Comparison of ENCODE assay signal across 26 cellular contexts in the genomic region with DNA sequence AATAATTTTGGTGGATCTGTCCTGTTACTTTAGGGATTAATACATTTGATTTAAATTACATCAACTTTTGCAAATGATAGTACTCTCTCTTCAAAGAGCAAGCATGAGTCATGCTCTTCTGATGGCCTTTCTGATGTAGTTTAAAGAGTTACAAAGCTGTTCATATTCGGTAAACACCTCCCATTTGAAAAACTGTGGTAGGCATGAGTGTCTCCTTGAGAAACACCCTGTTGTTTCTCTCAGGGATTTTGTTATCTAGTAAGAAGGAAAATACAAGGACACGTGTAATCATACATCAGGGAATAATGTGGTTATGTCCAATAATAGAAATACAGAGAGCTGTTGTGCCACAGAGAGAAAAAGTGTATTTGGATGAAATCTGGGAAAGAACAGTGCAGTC. TPM values are rescaled to one million over a fixed set of nuclear protein-coding genes. Genes with fewer than 3 reads are reported as not detected.
A peak's percentile ranks its signal among the peaks of the same experiment; 100 is the strongest.
DNase-seq lines count a peak whose midpoint lies in the region; ATAC-seq, FAIRE-seq and TF ChIP-seq lines count a peak whose summit lies in the region.
"Had no signal": no experiment of that assay in that cellular context is flagged by ENCODE, and none has a peak within 500 bp of the region (broad histone marks: within the 10 kb centered on the region; RNA-seq: fewer than 3 reads in every experiment).

No MANE protein-coding gene starts in this region.

- no peak for ATAC-seq in RWPE2 (ENCODE audit: low read depth)
- no peak for ATAC-seq in activated naive CD4-positive, alpha-beta T cell treated with anti-CD3 and anti-CD28 coated beads, Interleukin-2, amount 50 U/mL, for 72 hours
- no peak for ATAC-seq in HG02571 (IDR thresholded peaks at IDR 0.05; ENCODE audit: unreplicated experiment)
- ATAC-seq: activated CD8-positive, alpha-beta memory T cell treated with anti-CD3 and anti-CD28 coated beads, Interleukin-2, amount 10 ng/mL, durations not matched to agents 7 days and 5 days; right cardiac atrium; stimulated activated naive CD8-positive, alpha-beta T cell treated with anti-CD3 and anti-CD28 coated beads, Interleukin-15, amount 100 ng/mL, for 72 hours had no signal

- H3K9me3 ChIP-seq in RWPE2 (ENCODE audit: severe bottlenecking) (no peaks in the 10 kb centered on the region), smooth muscle cell (replicated peaks; ENCODE audit: low read depth) (no peaks in the 10 kb centered on the region)
- H3K9me3 ChIP-seq: BE2C, SJCRH30, tibial artery had no signal

- H3K4me1 ChIP-seq in RWPE2 (ENCODE audit: insufficient read depth, poor library complexity, severe bottlenecking) (peaks cover 45% of the 10 kb centered on the region), smooth muscle cell (ENCODE audit: low read depth) (peaks cover 12% of the 10 kb centered on the region)
- H3K4me1 ChIP-seq: BE2C, SJCRH30, tibial artery had no signal

- peaks cover 0 to 3% of the 10 kb centered on the region in 2 donors for H3K9me3 Mint-ChIP-seq in activated naive CD4-positive, alpha-beta T cell treated with anti-CD3 and anti-CD28 coated beads, Interleukin-2, amount 50 U/mL, for 72 hours
- H3K9me3 Mint-ChIP-seq: activated CD4-positive, alpha-beta T cell treated with anti-CD3 and anti-CD28 coated beads, Interleukin-2, amount 10 ng/mL, durations not matched to agents 7 days and 5 days; activated naive CD4-positive, alpha-beta T cell treated with anti-CD3 and anti-CD28 coated beads, Interleukin-2, amount 50 U/mL, for 24 hours; stimulated activated naive CD8-positive, alpha-beta T cell treated with anti-CD3 and anti-CD28 coated beads, Interleukin-15, amount 100 ng/mL, for 72 hours; T-helper 2 cell treated with Interferon-gamma antibody and Interleukin-4, amounts not matched to agents 5 μg/mL and 100 μg/mL, for 36 hours had no signal

- peak; percentile 48 for FAIRE-seq in H54 (lab: Jason Lieb, UNC)

- 20% methylated on average over 2 of the region's 2 CpGs for WGBS in smooth muscle cell (ENCODE audit: low lambda C conversion rate)

- in situ Hi-C loops in G401 (cut with HindIII; ENCODE audit: low sequenced_read_pairs) = no loop called here

- H3K27ac Mint-ChIP-seq in activated naive CD4-positive, alpha-beta T cell treated with anti-CD3 and anti-CD28 coated beads, Interleukin-2, amount 50 U/mL, for 72 hours = no peak overlapping the region
- H3K27ac Mint-ChIP-seq: activated CD4-positive, alpha-beta T cell treated with anti-CD3 and anti-CD28 coated beads, Interleukin-2, amount 10 ng/mL, durations not matched to agents 7 days and 5 days; activated CD8-positive, alpha-beta memory T cell treated with anti-CD3 and anti-CD28 coated beads, Interleukin-2, amount 10 ng/mL, durations not matched to agents 7 days and 5 days; activated naive CD4-positive, alpha-beta T cell treated with anti-CD3 and anti-CD28 coated beads, Interleukin-2, amount 50 U/mL, for 24 hours; naive B cell; stimulated activated naive CD8-positive, alpha-beta T cell treated with anti-CD3 and anti-CD28 coated beads, Interleukin-15, amount 100 ng/mL, for 72 hours; T-helper 2 cell treated with Interferon-gamma antibody and Interleukin-4, amounts not matched to agents 5 μg/mL and 100 μg/mL, for 36 hours had no signal

- no peaks in the 10 kb centered on the region for H3K36me3 Mint-ChIP-seq in activated naive CD4-positive, alpha-beta T cell treated with anti-CD3 and anti-CD28 coated beads, Interleukin-2, amount 50 U/mL, for 72 hours
- H3K36me3 Mint-ChIP-seq: activated CD8-positive, alpha-beta memory T cell treated with anti-CD3 and anti-CD28 coated beads, Interleukin-2, amount 10 ng/mL, durations not matched to agents 7 days and 5 days; activated naive CD4-positive, alpha-beta T cell treated with anti-CD3 and anti-CD28 coated beads, Interleukin-2, amount 50 U/mL, for 24 hours; naive B cell had no signal

- TF ChIP-seq CTCF in RWPE2 (IDR thresholded peaks at IDR 0.05; ENCODE audit: poor library complexity, severe bottlenecking) = no peak
- TF ChIP-seq CTCF in smooth muscle cell (IDR thresholded peaks at IDR 0.05; ENCODE audit: borderline replicate concordance, insufficient read depth, poor library complexity, severe bottlenecking) = no peak

- peak overlapping the region; percentile 89 for H3K27ac ChIP-seq in RWPE2 (ENCODE audit: poor library complexity, severe bottlenecking)
- H3K27ac ChIP-seq in epithelial cell of prostate = peak overlapping the region; percentile 93
- H3K27ac ChIP-seq in smooth muscle cell (ENCODE audit: low read depth) = peak overlapping the region; percentile 98
- H3K27ac ChIP-seq: SJCRH30, tibial artery, WERI-Rb-1 had no signal

- no peak for TF ChIP-seq POLR2A in H54 (IDR thresholded peaks at IDR 0.05; ENCODE audit: low read depth, low read length)

- no peaks in the 10 kb centered on the region for H3K27me3 ChIP-seq in RWPE2 (ENCODE audit: insufficient read depth, poor library complexity, severe bottlenecking)
- no peaks in the 10 kb centered on the region for H3K27me3 ChIP-seq in smooth muscle cell (ENCODE audit: low read depth)
- H3K27me3 ChIP-seq: BE2C, SJCRH30, tibial artery had no signal

- H3K4me2 ChIP-seq in smooth muscle cell = no peak overlapping the region
- H3K4me2 ChIP-seq: PC-9 had no signal

- no peak overlapping the region for H3K9ac ChIP-seq in smooth muscle cell (ENCODE audit: low read depth)

- H3K79me2 ChIP-seq in smooth muscle cell (ENCODE audit: low read depth) = no peaks in the 10 kb centered on the region

- H3K4me3 ChIP-seq in RWPE2 (ENCODE audit: severe bottlenecking) (no peak overlapping the region), smooth muscle cell (no peak overlapping the region)
- H3K4me3 ChIP-seq: PC-9, SJCRH30, tibial artery had no signal

- DNase-seq in H54 (ENCODE audit: insufficient read length, low spot score) (no peak), RWPE2 (ENCODE audit: low spot score) (no peak), epithelial cell of prostate (ENCODE audit: low read depth, low spot score) (no peak), smooth muscle cell (lab: John Stamatoyannopoulos, UW; ENCODE audit: unreplicated experiment) (no peak), G401 (ENCODE audit: low spot score) (no peak)
- DNase-seq in activated naive CD4-positive, alpha-beta T cell treated with anti-CD3 and anti-CD28 coated beads, Interleukin-2, amount 50 U/mL, for 72 hours (ENCODE audit: low spot score in 2 of 2) = no peak
- DNase-seq: activated CD4-positive, alpha-beta T cell treated with anti-CD3 and anti-CD28 coated beads, Interleukin-2, amount 10 ng/mL, durations not matched to agents 7 days and 5 days; activated CD8-positive, alpha-beta memory T cell treated with anti-CD3 and anti-CD28 coated beads, Interleukin-2, amount 10 ng/mL, durations not matched to agents 7 days and 5 days; BE2C; COR-L47; effector memory CD4-positive, alpha-beta T cell; Kasumi-1; naive B cell; NCI-H1092 treated with DMSO at 0.1 percent for 48 hours; NCI-H2029; NCI-H226; NCI-H748 treated with DMSO at 0.1 percent for 48 hours; PC-9; right cardiac atrium; SJCRH30; stimulated activated naive CD8-positive, alpha-beta T cell treated with anti-CD3 and anti-CD28 coated beads, Interleukin-15, amount 100 ng/mL, for 72 hours; tibial artery; WERI-Rb-1 had no signal

- peaks cover 11% of the 10 kb centered on the region for H3F3A ChIP-seq in smooth muscle cell (ENCODE audit: low read depth)

- no peaks in the 10 kb centered on the region for H3K36me3 ChIP-seq in RWPE2 (ENCODE audit: low read depth)
- H3K36me3 ChIP-seq in smooth muscle cell (ENCODE audit: low read depth) = no peaks in the 10 kb centered on the region
- H3K36me3 ChIP-seq: BE2C, SJCRH30, tibial artery, WERI-Rb-1 had no signal

- no peaks in the 10 kb centered on the region for H4K20me1 ChIP-seq in smooth muscle cell (ENCODE audit: low read depth)

- no peak overlapping the region for H2AFZ ChIP-seq in smooth muscle cell (ENCODE audit: low read depth)

RNA-seq across cellular contexts. Expression of a gene that starts 53.3 kb away (rescaled TPM):
- total RNA-seq in smooth muscle cell = 13.6 and 16.0 TPM in 2 replicates
- polyA plus RNA-seq in smooth muscle cell = 5.1 and 8.3 TPM in 2 replicates
- total RNA-seq in G401 (2014; rRNA removed; shearing (Covaris generic)) = 2.7 and 5.7 TPM in 2 replicates
- 10 to 100 TPM in 1 of 2 donors, 1 to 10 TPM in 1; 8.1 to 26.9 TPM for total RNA-seq in activated naive CD4-positive, alpha-beta T cell treated with anti-CD3 and anti-CD28 coated beads, Interleukin-2, amount 50 U/mL, for 72 hours
